In the genomic region with DNA sequence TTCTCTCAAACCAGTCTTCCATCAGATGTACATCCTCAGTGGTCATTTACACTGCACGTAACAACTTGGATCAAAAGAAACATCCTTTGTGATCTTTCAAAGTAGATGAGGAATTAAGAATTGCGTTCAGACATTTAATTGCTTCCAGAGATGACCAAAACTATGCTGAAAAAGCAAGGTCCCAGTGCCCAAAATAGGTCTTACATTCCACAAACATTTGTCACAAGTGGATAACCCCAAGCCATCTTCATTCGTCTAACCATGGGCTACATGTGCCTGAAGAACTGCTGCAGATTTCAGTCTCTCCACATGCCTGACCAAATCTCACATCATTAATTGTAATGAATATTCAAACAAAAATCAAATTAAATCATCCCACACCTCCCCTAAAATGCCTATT, we compare ENCODE assay signal across 26 cellular contexts.
DNase-seq lines count a peak whose midpoint lies in the region; ATAC-seq and TF ChIP-seq lines count a peak whose summit lies in the region.
"Had no signal": no experiment of that assay in that cellular context is flagged by ENCODE, and none has a peak within 500 bp of the region (broad histone marks: within the 10 kb centered on the region; RNA-seq: fewer than 3 reads in every experiment).

No MANE protein-coding gene starts in this region.

- H3K4me1 ChIP-seq in hepatocyte (ENCODE audit: insufficient read depth), result peaks cover 5% of the 10 kb centered on the region
- H3K4me1 ChIP-seq: A549; BLaER1 treated with 17β-estradiol and CSF1 and Interleukin-3, amounts not matched to agents 10 nM and 100 nM; parathyroid adenoma had no signal

- no peaks in the 10 kb centered on the region for H3K27me3 ChIP-seq in hepatocyte
- H3K27me3 ChIP-seq: BLaER1 treated with 17β-estradiol and CSF1 and Interleukin-3, amounts not matched to agents 10 nM and 100 nM; MG63 had no signal

- TF ChIP-seq CTCF in hepatocyte (IDR thresholded peaks at IDR 0.05; ENCODE audit: poor library complexity), result no peak

- H3K79me2 ChIP-seq in hepatocyte, result no peaks in the 10 kb centered on the region
- H3K79me2 ChIP-seq: parathyroid adenoma had no signal

- H3K36me3 ChIP-seq in hepatocyte (replicated peaks; ENCODE audit: insufficient read depth, low read depth), result no peaks in the 10 kb centered on the region
- H3K36me3 ChIP-seq: BLaER1 treated with 17β-estradiol and CSF1 and Interleukin-3, amounts not matched to agents 10 nM and 100 nM; MG63 had no signal

- no peak overlapping the region for H3K4me2 ChIP-seq in hepatocyte
- H3K4me2 ChIP-seq: A549; BLaER1 treated with 17β-estradiol and CSF1 and Interleukin-3, amounts not matched to agents 10 nM and 100 nM had no signal

- WGBS in hepatocyte (ENCODE audit: low lambda C conversion rate, missing lambda C conversion rate), result 76% methylated on average over 3 of the region's 3 CpGs

- peak; percentile 89 for ATAC-seq in SK-N-SH treated with all-trans-retinoic acid at 6 μM for 48 hours
- ATAC-seq in GM19463 (IDR thresholded peaks at IDR 0.05; ENCODE audit: unreplicated experiment), result no peak
- ATAC-seq: A549; activated CD4-positive, CD25-positive, alpha-beta regulatory T cell treated with anti-CD3 and anti-CD28 coated beads, Interleukin-2, amount 50 U/mL, for 24 hours; HCT116; K562; T-helper 17 cell had no signal

- no peak overlapping the region for H3K27ac ChIP-seq in hepatocyte
- H3K27ac ChIP-seq: A549; BLaER1 treated with 17β-estradiol and CSF1 and Interleukin-3, amounts not matched to agents 10 nM and 100 nM; parathyroid adenoma had no signal

- H2AFZ ChIP-seq in hepatocyte, result no peak overlapping the region
- H2AFZ ChIP-seq: parathyroid adenoma had no signal

- no peaks in the 10 kb centered on the region for H4K20me1 ChIP-seq in hepatocyte (ENCODE audit: insufficient read depth, poor library complexity, severe bottlenecking)
- H4K20me1 ChIP-seq: BLaER1 treated with 17β-estradiol and CSF1 and Interleukin-3, amounts not matched to agents 10 nM and 100 nM had no signal

- no peaks in the 10 kb centered on the region for H3K9me2 ChIP-seq in hepatocyte (replicated peaks; ENCODE audit: insufficient read depth)

- no peak overlapping the region for H3K4me3 ChIP-seq in hepatocyte
- H3K4me3 ChIP-seq: A549; BLaER1 treated with 17β-estradiol and CSF1 and Interleukin-3, amounts not matched to agents 10 nM and 100 nM; K562; MG63; skin epidermis had no signal

- no peaks in the 10 kb centered on the region for H3K9me3 ChIP-seq in hepatocyte (ENCODE audit: low read depth)
- H3K9me3 ChIP-seq: A549 had no signal

- DNase-seq in AG08396 (ENCODE audit: low spot score) (peak; percentile 55), GM04504 (ENCODE audit: low read depth) (peak; percentile 66), myocyte (ENCODE audit: low read depth) (peak; percentile 38), kidney tubule cell (ENCODE audit: low spot score) (no peak), hepatic stellate cell (ENCODE audit: low spot score) (no peak), hepatocyte (ENCODE audit: low spot score) (no peak)
- DNase-seq: activated CD4-positive, alpha-beta T cell treated with anti-CD3 and anti-CD28 coated beads, Interleukin-2, amount 50 U/mL, for 4 hours; activated naive CD4-positive, alpha-beta T cell; DMS153; mammary epithelial cell; MG63; NCI-H1930; NCI-H2171 treated with DMSO at 0.1 percent for 48 hours; NCI-H510A treated with DMSO at 0.1 percent for 48 hours; retina; stimulated activated naive CD4-positive, alpha-beta T cell; T-helper 17 cell had no signal

TF ChIP-seq in SK-N-SH treated with all-trans-retinoic acid at 6 μM for 48 hours, 23 proteins besides CTCF, POLR2A, EP300 and RAD21:
- TF ChIP-seq ZNF565 (CRISPR knock-in tag; conservative IDR thresholded peaks at IDR 0.05; ENCODE audit: low read depth) (no peak), ZFP3 (CRISPR knock-in tag; IDR thresholded peaks at IDR 0.05) (no peak), ZFP30 (CRISPR knock-in tag; IDR thresholded peaks at IDR 0.05) (no peak), TCF4 (CRISPR knock-in tag; IDR thresholded peaks at IDR 0.05; ENCODE audit: borderline replicate concordance) (no peak), ISL1 (CRISPR knock-in tag; IDR thresholded peaks at IDR 0.05) (no peak), OSR1 (CRISPR knock-in tag; IDR thresholded peaks at IDR 0.05) (no peak)
- TF ChIP-seq, protein P1, sequence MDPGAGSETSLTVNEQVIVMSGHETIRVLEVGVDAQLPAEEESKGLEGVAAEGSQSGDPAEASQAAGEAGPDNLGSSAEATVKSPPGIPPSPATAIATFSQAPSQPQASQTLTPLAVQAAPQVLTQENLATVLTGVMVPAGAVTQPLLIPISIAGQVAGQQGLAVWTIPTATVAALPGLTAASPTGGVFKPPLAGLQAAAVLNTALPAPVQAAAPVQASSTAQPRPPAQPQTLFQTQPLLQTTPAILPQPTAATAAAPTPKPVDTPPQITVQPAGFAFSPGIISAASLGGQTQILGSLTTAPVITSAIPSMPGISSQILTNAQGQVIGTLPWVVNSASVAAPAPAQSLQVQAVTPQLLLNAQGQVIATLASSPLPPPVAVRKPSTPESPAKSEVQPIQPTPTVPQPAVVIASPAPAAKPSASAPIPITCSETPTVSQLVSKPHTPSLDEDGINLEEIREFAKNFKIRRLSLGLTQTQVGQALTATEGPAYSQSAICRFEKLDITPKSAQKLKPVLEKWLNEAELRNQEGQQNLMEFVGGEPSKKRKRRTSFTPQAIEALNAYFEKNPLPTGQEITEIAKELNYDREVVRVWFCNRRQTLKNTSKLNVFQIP (CRISPR knock-in tag; IDR thresholded peaks at IDR 0.05; ENCODE audit: borderline replicate concordance, low read depth), result no peak
- TF ChIP-seq, protein P2, sequence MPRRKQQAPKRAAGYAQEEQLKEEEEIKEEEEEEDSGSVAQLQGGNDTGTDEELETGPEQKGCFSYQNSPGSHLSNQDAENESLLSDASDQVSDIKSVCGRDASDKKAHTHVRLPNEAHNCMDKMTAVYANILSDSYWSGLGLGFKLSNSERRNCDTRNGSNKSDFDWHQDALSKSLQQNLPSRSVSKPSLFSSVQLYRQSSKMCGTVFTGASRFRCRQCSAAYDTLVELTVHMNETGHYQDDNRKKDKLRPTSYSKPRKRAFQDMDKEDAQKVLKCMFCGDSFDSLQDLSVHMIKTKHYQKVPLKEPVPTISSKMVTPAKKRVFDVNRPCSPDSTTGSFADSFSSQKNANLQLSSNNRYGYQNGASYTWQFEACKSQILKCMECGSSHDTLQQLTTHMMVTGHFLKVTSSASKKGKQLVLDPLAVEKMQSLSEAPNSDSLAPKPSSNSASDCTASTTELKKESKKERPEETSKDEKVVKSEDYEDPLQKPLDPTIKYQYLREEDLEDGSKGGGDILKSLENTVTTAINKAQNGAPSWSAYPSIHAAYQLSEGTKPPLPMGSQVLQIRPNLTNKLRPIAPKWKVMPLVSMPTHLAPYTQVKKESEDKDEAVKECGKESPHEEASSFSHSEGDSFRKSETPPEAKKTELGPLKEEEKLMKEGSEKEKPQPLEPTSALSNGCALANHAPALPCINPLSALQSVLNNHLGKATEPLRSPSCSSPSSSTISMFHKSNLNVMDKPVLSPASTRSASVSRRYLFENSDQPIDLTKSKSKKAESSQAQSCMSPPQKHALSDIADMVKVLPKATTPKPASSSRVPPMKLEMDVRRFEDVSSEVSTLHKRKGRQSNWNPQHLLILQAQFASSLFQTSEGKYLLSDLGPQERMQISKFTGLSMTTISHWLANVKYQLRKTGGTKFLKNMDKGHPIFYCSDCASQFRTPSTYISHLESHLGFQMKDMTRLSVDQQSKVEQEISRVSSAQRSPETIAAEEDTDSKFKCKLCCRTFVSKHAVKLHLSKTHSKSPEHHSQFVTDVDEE (CRISPR knock-in tag; IDR thresholded peaks at IDR 0.05), result no peak
TF ChIP-seq in SK-N-SH treated with all-trans-retinoic acid at 6 μM for 48 hours: peak in this region for 0.

Comparison
In these comparisons a context has a peak if more than half of its experiments do, and no peak if none do; other contexts are left out.
1. DNase-seq: peak in AG08396 (single experiment), GM04504 (single experiment) and myocyte (single experiment); none in kidney tubule cell (single experiment), hepatic stellate cell (single experiment) and hepatocyte (single experiment).